8 cellular contexts compared by ENCODE assay signal in genomic region chr17:79795795-79796569, GRCh38. TPM values are rescaled to one million over a fixed set of nuclear protein-coding genes. Genes with fewer than 3 reads are reported as not detected.
DNase-seq lines count a peak whose midpoint lies in the region; ATAC-seq, FAIRE-seq and TF ChIP-seq lines count a peak whose summit lies in the region.

No MANE protein-coding gene starts in this region.

- POLR2A ChIA-PET in A673 (lab: Charles Lee; ENCODE audit: low non-redundant PET), result interaction anchor here (0.6 kb wide), 1 partner anchor 21 kb away, joined by 3 read pairs; no protein-coding TSS in a partner anchor
- POLR2A ChIA-PET in K562 (lab: Yijun Ruan, JAX), result interaction anchor here (1.1 to 2.1 kb wide), 5 partner anchors 9 to 43 kb away, joined by 4 to 18 read pairs (median 10); partner anchors contain the start of gene CBX4

- no peaks in the 10 kb centered on the region for H4K20me1 ChIP-seq in K562 (replicated peaks; ENCODE audit: control insufficient read depth, insufficient read depth, low read length)

- no peaks in the 10 kb centered on the region for H3K9me3 ChIP-seq in A673 (ENCODE audit: low read depth, low read length, poor library complexity, severe bottlenecking)
- no peaks in the 10 kb centered on the region for H3K9me3 ChIP-seq in HUES6 (ENCODE audit: control insufficient read depth, insufficient read depth, low read depth, low read length)
- H3K9me3 ChIP-seq in K562 (replicated peaks; ENCODE audit: control insufficient read depth, insufficient read depth, low read depth, low read length), result no peaks in the 10 kb centered on the region
- H3K9me3 ChIP-seq in mononuclear cell (ENCODE audit: low read depth, low read length), result no peaks in the 10 kb centered on the region

- peak overlapping the region; percentile 88 for H3K4me3 ChIP-seq in A673 (ENCODE audit: low read depth, low read length, poor library complexity, severe bottlenecking)
- peak overlapping the region; percentile 85 for H3K4me3 ChIP-seq in HUES6 (ENCODE audit: low read depth, low read length)
- peak overlapping the region; percentile 84 for H3K4me3 ChIP-seq in K562
- peak overlapping the region; percentile 63 for H3K4me3 ChIP-seq in mononuclear cell (ENCODE audit: low read length)

- ATAC-seq in K562 (no peak), HG03571 (IDR thresholded peaks at IDR 0.05; ENCODE audit: unreplicated experiment) (no peak)

- FAIRE-seq in K562 (lab: Jason Lieb, UNC), result peak; percentile 67

- CTCF ChIA-PET in A673 (lab: Charles Lee), result interaction anchor here (0.7 to 0.9 kb wide), 2 partner anchors 13 to 45 kb away, joined by 3 to 11 read pairs; no protein-coding TSS in a partner anchor
- CTCF ChIA-PET in K562 (lab: Yijun Ruan, JAX; ENCODE audit: low intra/inter-chr PET ratio), result no interaction called here

- peak overlapping the region; percentile 92; the same call in 1 of the 2 replicates for H2AFZ ChIP-seq in K562 (ENCODE audit: low read depth, low read length)

- in situ Hi-C loops in K562 (cut with MboI), result no loop called here

- H3K27ac ChIP-seq in A673 (ENCODE audit: low read depth, low read length, poor library complexity, severe bottlenecking) (peak overlapping the region; percentile 94), HUES6 (ENCODE audit: low read depth, low read length) (no peak overlapping the region), K562 (ENCODE audit: extremely low read depth, low read depth, low read length) (peak overlapping the region; percentile 96; the same call in 2 of the 3 replicates), caudate nucleus (ENCODE audit: low read depth, low read length) (no peak overlapping the region)

- peak overlapping the region; percentile 88 for H3K4me2 ChIP-seq in K562 (ENCODE audit: insufficient read depth, low read length)

- H3K27me3 ChIP-seq in A673 (replicated peaks; ENCODE audit: insufficient read depth, low read depth, low read length, poor library complexity) (peaks cover 10% of the 10 kb centered on the region), HUES6 (ENCODE audit: control insufficient read depth, insufficient read depth, low read length) (peaks cover 92% of the 10 kb centered on the region), K562 (ENCODE audit: control insufficient read depth in 2 of 2, insufficient read depth in 2 of 2, low read length in 2 of 2) (no peaks in the 10 kb centered on the region), mononuclear cell (ENCODE audit: insufficient read depth, low read length) (peaks cover 55% of the 10 kb centered on the region)

- H3K9ac ChIP-seq in HUES6 (ENCODE audit: low read length) (no peak overlapping the region), K562 (ENCODE audit: insufficient read depth in 1 of 2, low read depth in 2 of 2, low read length in 2 of 2) (peak overlapping the region; percentile 87 to 100)

- intact Hi-C loops in A673 (cut with micrococcal nuclease; ENCODE audit: unreplicated experiment), result no loop called here
- intact Hi-C loops in K562 (cut with micrococcal nuclease), result loop anchor here (5.0 kb wide), 1 partner anchor 41 kb away; the partner anchor contains the start of gene CBX4

- H3K36me3 ChIP-seq in A673 (ENCODE audit: insufficient read depth, low read length, poor library complexity, severe bottlenecking), result peaks cover 15% of the 10 kb centered on the region
- H3K36me3 ChIP-seq in HUES6 (ENCODE audit: control insufficient read depth, insufficient read depth, low read length), result no peaks in the 10 kb centered on the region
- H3K36me3 ChIP-seq in K562 (ENCODE audit: control insufficient read depth, insufficient read depth, low read length), result peaks cover 20% of the 10 kb centered on the region; the same call in 2 of the 3 replicates

- no peak for TF ChIP-seq RAD21 in K562 (CRISPR knock-in tag; conservative IDR thresholded peaks at IDR 0.05 in 1 of 2, IDR thresholded peaks at IDR 0.05 in 1 of 2)

- 35% methylated on average over 13 of the region's 14 CpGs for WGBS in K562 (ENCODE audit: insufficient coverage, low coverage, missing lambda C conversion rate)

- H3K4me1 ChIP-seq in A673 (ENCODE audit: insufficient read depth, low read length, poor library complexity, severe bottlenecking) (peaks cover 65% of the 10 kb centered on the region), HUES6 (ENCODE audit: control insufficient read depth, insufficient read depth, low read length) (peaks cover 50% of the 10 kb centered on the region), K562 (replicated peaks in 1 of 2; ENCODE audit: control insufficient read depth in 2 of 2, insufficient read depth in 2 of 2, low read length in 2 of 2) (peaks cover 21 to 73% of the 10 kb centered on the region in 2 experiments), mononuclear cell (ENCODE audit: insufficient read depth, low read length) (peaks cover 51% of the 10 kb centered on the region)

- H3K9me1 ChIP-seq in K562 (ENCODE audit: control insufficient read depth, insufficient read depth, low read length), result no peaks in the 10 kb centered on the region

- H3K79me2 ChIP-seq in K562 (ENCODE audit: control insufficient read depth, insufficient read depth, low read length), result peaks cover 20% of the 10 kb centered on the region

- no peak for TF ChIP-seq POLR2A in K562 (conservative IDR thresholded peaks at IDR 0.05)

- no peak for TF ChIP-seq EP300 in K562 (IDR thresholded peaks at IDR 0.05; ENCODE audit: low read length)

- TF ChIP-seq CTCF in A673 (conservative IDR thresholded peaks at IDR 0.05; ENCODE audit: low read depth, low read length) (no peak), K562 (IDR thresholded peaks at IDR 0.05 in 2 of 3, conservative IDR thresholded peaks at IDR 0.05 in 1 of 3; ENCODE audit: insufficient read depth in 2 of 3, low read depth in 1 of 3, low read length in 3 of 3) (no peak)

- TSS peak; percentile 93 for BruUV-seq in A673 (replicated peaks; lab: Mats Ljungman, UMichigan)
- BruUV-seq in K562 (replicated peaks; lab: Mats Ljungman, UMichigan), result TSS peak; percentile 86

- no peak for DNase-seq in A673 (ENCODE audit: low spot score)
- DNase-seq in K562 (ENCODE audit: extremely low read depth in 1 of 4, low spot score in 3 of 4), result no peak
- DNase-seq in foreskin melanocyte, result no peak
- DNase-seq in caudate nucleus (lab: John Stamatoyannopoulos, UW), result no peak
- DNase-seq in HCEC 1CT, result no peak

RNA-seq across cellular contexts. Expression of gene CBX8, which starts 0.9 kb away (rescaled TPM):
- 24.5 and 27.0 TPM in 2 replicates for total RNA-seq in A673 (2021)
- total RNA-seq in K562 (2011; cell fraction: chromatin; rRNA removed; ENCODE audit: low replicate concordance), result 2.1 and 2.7 TPM in 2 replicates
- total RNA-seq in K562 (2011; cell fraction: nucleolus; rRNA removed), result 2.3 and 2.9 TPM in 2 replicates
- total RNA-seq in K562 (2011; cell fraction: nucleoplasm; rRNA removed), result 2.0 and 2.7 TPM in 2 replicates
- 4.9 and 7.1 TPM in 2 replicates for total RNA-seq in K562 (2014; rRNA removed)
- 1.8 and 1.9 TPM in 2 replicates for total RNA-seq in K562 (2014; rRNA removed; fragmentation: Illumina TruSeq; extraction: Trizol)
- total RNA-seq in K562 (2015; rRNA removed; fragmentation: Illumina TruSeq; extraction: Trizol), result 6.6 and 6.7 TPM in 2 replicates
- 11.9 and 12.0 TPM in 2 replicates for total RNA-seq in K562 (2021)
- polyA plus RNA-seq in K562 (2011; rRNA removed), result 0.52 and 0.72 TPM in 2 replicates
- polyA plus RNA-seq in K562 (2011; cell fraction: cytosol; rRNA removed), result 0.80 and 1.1 TPM in 2 replicates
- polyA plus RNA-seq in K562 (2011; cell fraction: nucleus; rRNA removed), result 2.4 and 2.6 TPM in 2 replicates
- polyA plus RNA-seq in K562 (2012), result 5.7 and 8.8 TPM in 2 replicates
- polyA plus RNA-seq in K562 (2014; fragmentation: Illumina TruSeq; extraction: Trizol), result 2.6 and 3.4 TPM in 2 replicates
- polyA plus RNA-seq in K562 (2014; fragmentation: Nextera tagmentation; extraction: Ambion mirVana), result under 1 TPM; 0.08 to 0.21 TPM
- 4.7 and 6.7 TPM in 2 replicates for polyA plus RNA-seq in K562 (2014; rRNA removed)
- polyA minus RNA-seq in K562 (2011; rRNA and poly(A)+ RNA removed), result 0.45 and 0.56 TPM in 2 replicates
- polyA minus RNA-seq in K562 (2011; cell fraction: cytosol; rRNA and poly(A)+ RNA removed), result 0.86 and 2.7 TPM in 2 replicates
- 0.67 and 2.1 TPM in 2 replicates for polyA minus RNA-seq in K562 (2011; cell fraction: nucleus; rRNA and poly(A)+ RNA removed)
- 1.2 TPM for total RNA-seq in mononuclear cell

RNA-seq across cellular contexts. Expression of gene CBX2, which starts 18.0 kb away (rescaled TPM):
- total RNA-seq in A673 (2021) (59.5 and 66.4 TPM in 2 replicates), K562 (2014; rRNA removed) (18.2 and 23.6 TPM in 2 replicates), K562 (2014; rRNA removed; fragmentation: Illumina TruSeq; extraction: Trizol) (6.9 and 8.4 TPM in 2 replicates), K562 (2015; rRNA removed; fragmentation: Illumina TruSeq; extraction: Trizol) (16.5 and 18.1 TPM in 2 replicates), K562 (2021) (26.9 and 28.5 TPM in 2 replicates), mononuclear cell (under 0.01 TPM)
- total RNA-seq in K562 (2011; cell fraction: chromatin; rRNA removed; ENCODE audit: low replicate concordance), result 20.1 and 55.7 TPM in 2 replicates
- 37.1 and 52.4 TPM in 2 replicates for total RNA-seq in K562 (2011; cell fraction: nucleolus; rRNA removed)
- total RNA-seq in K562 (2011; cell fraction: nucleoplasm; rRNA removed), result 27.8 and 34.1 TPM in 2 replicates
- polyA plus RNA-seq in K562 (2011; rRNA removed) (13.9 and 18.3 TPM in 2 replicates), K562 (2014; fragmentation: Illumina TruSeq; extraction: Trizol) (13.9 and 16.9 TPM in 2 replicates), K562 (2014; fragmentation: Nextera tagmentation; extraction: Ambion mirVana) (1 to 10 TPM in 1 of 2 experiments, under 1 TPM in 1; 0.66 to 1.0 TPM), K562 (2014; rRNA removed) (17.4 and 18.4 TPM in 2 replicates)
- polyA plus RNA-seq in K562 (2011; cell fraction: cytosol; rRNA removed), result 17.2 and 30.0 TPM in 2 replicates
- polyA plus RNA-seq in K562 (2011; cell fraction: nucleus; rRNA removed), result 35.0 and 55.5 TPM in 2 replicates
- polyA plus RNA-seq in K562 (2012), result 13.0 and 18.6 TPM in 2 replicates
- polyA minus RNA-seq in K562 (2011; rRNA and poly(A)+ RNA removed), result 10.0 and 14.9 TPM in 2 replicates
- polyA minus RNA-seq in K562 (2011; cell fraction: cytosol; rRNA and poly(A)+ RNA removed), result 20.6 and 24.0 TPM in 2 replicates
- 18.0 and 19.1 TPM in 2 replicates for polyA minus RNA-seq in K562 (2011; cell fraction: nucleus; rRNA and poly(A)+ RNA removed)

RNA-seq across cellular contexts. Expression of gene CBX4, which starts 43.3 kb away (rescaled TPM):
- total RNA-seq in A673 (2021), result 42.6 and 45.5 TPM in 2 replicates
- total RNA-seq in K562 (2011; cell fraction: chromatin; rRNA removed; ENCODE audit: low replicate concordance), result 13.6 and 28.0 TPM in 2 replicates
- 26.3 and 29.6 TPM in 2 replicates for total RNA-seq in K562 (2011; cell fraction: nucleolus; rRNA removed)
- total RNA-seq in K562 (2011; cell fraction: nucleoplasm; rRNA removed), result 11.0 and 15.7 TPM in 2 replicates
- 42.3 and 42.4 TPM in 2 replicates for total RNA-seq in K562 (2014; rRNA removed)
- total RNA-seq in K562 (2014; rRNA removed; fragmentation: Illumina TruSeq; extraction: Trizol), result 4.4 and 4.7 TPM in 2 replicates
- total RNA-seq in K562 (2015; rRNA removed; fragmentation: Illumina TruSeq; extraction: Trizol), result 13.5 and 14.7 TPM in 2 replicates
- total RNA-seq in K562 (2021), result 48.5 and 50.5 TPM in 2 replicates
- polyA plus RNA-seq in K562 (2011; rRNA removed), result 7.8 and 13.5 TPM in 2 replicates
- 12.6 and 29.1 TPM in 2 replicates for polyA plus RNA-seq in K562 (2011; cell fraction: cytosol; rRNA removed)
- polyA plus RNA-seq in K562 (2011; cell fraction: nucleus; rRNA removed), result 23.9 and 38.8 TPM in 2 replicates
- polyA plus RNA-seq in K562 (2012), result 22.9 and 60.2 TPM in 2 replicates
- 10.0 and 16.4 TPM in 2 replicates for polyA plus RNA-seq in K562 (2014; fragmentation: Illumina TruSeq; extraction: Trizol)
- polyA plus RNA-seq in K562 (2014; fragmentation: Nextera tagmentation; extraction: Ambion mirVana), result 1 to 10 TPM in 1 of 2 experiments, under 1 TPM in 1; 0.98 to 1.1 TPM
- 34.8 and 40.7 TPM in 2 replicates for polyA plus RNA-seq in K562 (2014; rRNA removed)
- 7.2 and 7.6 TPM in 2 replicates for polyA minus RNA-seq in K562 (2011; rRNA and poly(A)+ RNA removed)
- polyA minus RNA-seq in K562 (2011; cell fraction: cytosol; rRNA and poly(A)+ RNA removed), result 18.7 and 24.1 TPM in 2 replicates
- 12.4 and 16.4 TPM in 2 replicates for polyA minus RNA-seq in K562 (2011; cell fraction: nucleus; rRNA and poly(A)+ RNA removed)
- 77.2 TPM for total RNA-seq in mononuclear cell

Comparison
In these comparisons a context has a peak if more than half of its experiments do, and no peak if none do; other contexts are left out.
1. H3K27ac ChIP-seq: peak in A673 (single experiment) and K562 (single experiment); none in HUES6 (single experiment) and caudate nucleus (single experiment).
2. Peak in every context shown above with its lines, with median percentiles within 50 percentile points of each other: H3K4me3 ChIP-seq.